8 cellular contexts compared by ENCODE assay signal in genomic region chr20:2509794-2510193, GRCh38. TPM values are rescaled to one million over a fixed set of nuclear protein-coding genes. Genes with fewer than 3 reads are reported as not detected.
DNase-seq lines count a peak whose midpoint lies in the region; ATAC-seq and TF ChIP-seq lines count a peak whose summit lies in the region.

No MANE protein-coding gene starts in this region.

- H3K36me3 Mint-ChIP-seq in brain: peaks cover 10% of the 10 kb centered on the region
- peaks cover 6% of the 10 kb centered on the region for H3K36me3 Mint-ChIP-seq in nephron (ENCODE audit: low read depth)

- DNase-seq in NCI-H524 treated with DMSO at 0.1 percent for 48 hours (lab: John Stamatoyannopoulos, UW): no peak
- DNase-seq in MV-4-11 (lab: John Stamatoyannopoulos, UW): no peak

- H3K4me1 ChIP-seq in BLaER1 treated with 17β-estradiol and CSF1 and Interleukin-3, amounts not matched to agents 10 nM and 100 nM: peaks cover 17 to 28% (median 22%) of the 10 kb centered on the region in 10 experiments
- H3K4me1 ChIP-seq in HUES6 (ENCODE audit: control insufficient read depth, insufficient read depth, low read length): peaks cover 11% of the 10 kb centered on the region; the same call in 1 of the 2 replicates

- H3K4me3 Mint-ChIP-seq in brain (peak overlapping the region; percentile 72 to 100 (median 98)), nephron (peak overlapping the region; percentile 53 to 99 (median 76))

- peak overlapping the region in 10 of 11 experiments; percentile 90 to 97 (median 94); a peak in 18 of 22 replicates for H3K4me2 ChIP-seq in BLaER1 treated with 17β-estradiol and CSF1 and Interleukin-3, amounts not matched to agents 10 nM and 100 nM

- no peaks in the 10 kb centered on the region for H4K20me1 ChIP-seq in BLaER1 treated with 17β-estradiol and CSF1 and Interleukin-3, amounts not matched to agents 10 nM and 100 nM

- TF ChIP-seq CTCF in brain (conservative IDR thresholded peaks at IDR 0.05) (no peak), nephron (IDR thresholded peaks at IDR 0.05; ENCODE audit: unreplicated experiment in 3 of 3) (no peak)

- peak overlapping the region in 4 of 10 experiments; percentile 82 to 91 (median 84); a peak in 5 of 20 replicates for H3K4me3 ChIP-seq in BLaER1 treated with 17β-estradiol and CSF1 and Interleukin-3, amounts not matched to agents 10 nM and 100 nM
- peak overlapping the region; percentile 72; the same call in 1 of the 2 replicates for H3K4me3 ChIP-seq in HUES6 (ENCODE audit: low read depth, low read length)

- H3K27me3 Mint-ChIP-seq in brain (peaks cover 32% of the 10 kb centered on the region), nephron (ENCODE audit: low read depth) (peaks cover 26% of the 10 kb centered on the region)

- H3K9me3 Mint-ChIP-seq in brain (peaks cover 0 to 5% (median 1%) of the 10 kb centered on the region in 5 experiments), nephron (peaks cover 2% of the 10 kb centered on the region)

- H3K27ac ChIP-seq in BLaER1 treated with 17β-estradiol and CSF1 and Interleukin-3, amounts not matched to agents 10 nM and 100 nM: peak overlapping the region in 1 of 11 experiments; percentile 88; a peak in 2 of 22 replicates
- no peak overlapping the region for H3K27ac ChIP-seq in HUES6 (ENCODE audit: low read depth, low read length)

- ATAC-seq in HG03354 (IDR thresholded peaks at IDR 0.05; ENCODE audit: poor library complexity, severe bottlenecking, unreplicated experiment) (no peak), HG03095 (IDR thresholded peaks at IDR 0.05; ENCODE audit: unreplicated experiment) (no peak)

- no peaks in the 10 kb centered on the region for H3K27me3 ChIP-seq in BLaER1 treated with 17β-estradiol and CSF1 and Interleukin-3, amounts not matched to agents 10 nM and 100 nM
- H3K27me3 ChIP-seq in HUES6 (ENCODE audit: control insufficient read depth, insufficient read depth, low read length): peaks cover 66% of the 10 kb centered on the region

- H3K9ac ChIP-seq in BLaER1 treated with 17β-estradiol and CSF1 and Interleukin-3, amounts not matched to agents 10 nM and 100 nM: no peak overlapping the region
- no peak overlapping the region for H3K9ac ChIP-seq in HUES6 (ENCODE audit: low read length)

- H3K36me3 ChIP-seq in BLaER1 treated with 17β-estradiol and CSF1 and Interleukin-3, amounts not matched to agents 10 nM and 100 nM: no peaks in the 10 kb centered on the region
- H3K36me3 ChIP-seq in HUES6 (ENCODE audit: control insufficient read depth, insufficient read depth, low read length): no peaks in the 10 kb centered on the region

- H3K27ac Mint-ChIP-seq in brain (no peak overlapping the region), nephron (peak overlapping the region in 2 of 3 experiments; percentile 2 to 18)

- no peaks in the 10 kb centered on the region for H3K9me3 ChIP-seq in BLaER1 treated with 17β-estradiol and CSF1 and Interleukin-3, amounts not matched to agents 10 nM and 100 nM (replicated peaks in 1 of 11)
- H3K9me3 ChIP-seq in HUES6 (ENCODE audit: control insufficient read depth, insufficient read depth, low read depth, low read length): no peaks in the 10 kb centered on the region

- H3K4me1 Mint-ChIP-seq in brain (peaks cover 23% of the 10 kb centered on the region), nephron (peaks cover 12% of the 10 kb centered on the region)

RNA-seq across cellular contexts. Expression of gene ZNF343, which starts 1.1 kb away (rescaled TPM):
- polyA plus RNA-seq in brain (ENCODE audit: insufficient read depth, low read depth, low replicate concordance): 4.3 TPM

RNA-seq across cellular contexts. Expression of gene TMC2, which starts 26.6 kb away (rescaled TPM):
- not detected for polyA plus RNA-seq in brain (ENCODE audit: insufficient read depth, low read depth, low replicate concordance)

RNA-seq across cellular contexts. Expression of gene SNRPB, which starts 39.2 kb away (rescaled TPM):
- 310 TPM for polyA plus RNA-seq in brain (ENCODE audit: insufficient read depth, low read depth, low replicate concordance)

Comparison
In these comparisons a context has a peak if more than half of its experiments do, and no peak if none do; other contexts are left out.
1. H3K27ac Mint-ChIP-seq: peak in nephron (2 of 3); none in brain (0 of 5).